In the genomic region with DNA sequence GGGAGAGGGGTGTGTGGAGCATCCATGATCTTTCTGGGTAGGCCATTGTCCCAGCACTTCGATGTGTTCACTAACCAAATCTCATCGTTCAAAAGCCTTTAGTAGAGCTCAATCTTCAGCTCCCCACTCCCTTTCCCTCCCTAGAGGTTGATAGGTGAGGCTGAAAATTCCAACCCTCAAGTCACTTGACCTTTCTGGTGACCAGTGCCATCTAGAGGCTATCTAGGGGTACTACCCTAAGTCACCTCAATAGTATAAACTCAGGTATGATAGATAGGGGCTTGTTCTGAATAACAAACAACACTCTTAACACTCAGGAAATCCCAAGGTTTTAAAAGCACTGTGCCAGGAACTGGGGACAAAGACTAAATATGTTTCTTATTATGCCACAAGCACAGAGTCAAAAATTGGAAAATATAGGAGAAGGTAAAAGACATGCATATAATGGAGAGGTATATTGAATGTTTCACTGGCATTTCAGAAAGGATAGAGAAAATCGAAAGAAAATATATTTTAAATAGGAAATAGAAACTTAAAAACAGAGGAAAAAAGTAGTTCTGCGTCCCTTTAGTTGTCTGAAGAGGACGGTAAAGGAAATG, we compare ENCODE assay signal across 8 cellular contexts. TPM values are rescaled to one million over a fixed set of nuclear protein-coding genes. Genes with fewer than 3 reads are reported as not detected.
DNase-seq lines count a peak whose midpoint lies in the region; ATAC-seq and TF ChIP-seq lines count a peak whose summit lies in the region.

No MANE protein-coding gene starts in this region.

- H3K4me1 ChIP-seq in PC-9 (replicated peaks; ENCODE audit: insufficient read depth) (no peaks in the 10 kb centered on the region), breast epithelium (no peaks in the 10 kb centered on the region)
- no peaks in the 10 kb centered on the region for H3K4me1 ChIP-seq in naive thymus-derived CD4-positive, alpha-beta T cell (ENCODE audit: control insufficient read depth in 2 of 2, insufficient read depth in 2 of 2, low read length in 2 of 2)

- H3K4me1 Mint-ChIP-seq in naive thymus-derived CD4-positive, alpha-beta T cell = peaks cover 6 to 33% (median 13%) of the 10 kb centered on the region in 7 donors

- no peaks in the 10 kb centered on the region for H3K9me3 ChIP-seq in PC-9 (ENCODE audit: insufficient read depth, low read depth)
- H3K9me3 ChIP-seq in breast epithelium = no peaks in the 10 kb centered on the region
- H3K9me3 ChIP-seq in naive thymus-derived CD4-positive, alpha-beta T cell (ENCODE audit: control insufficient read depth in 2 of 3, low read length in 3 of 3) = no peaks in the 10 kb centered on the region

- H3K36me3 Mint-ChIP-seq in naive thymus-derived CD4-positive, alpha-beta T cell = peaks cover 0 to 7% (median 0%) of the 10 kb centered on the region in 5 donors

- H3K27ac ChIP-seq in HL-60 (replicated peaks) = no peak overlapping the region
- H3K27ac ChIP-seq in PC-9 = no peak overlapping the region
- no peak overlapping the region for H3K27ac ChIP-seq in breast epithelium
- no peak overlapping the region for H3K27ac ChIP-seq in naive thymus-derived CD4-positive, alpha-beta T cell (ENCODE audit: low read depth, low read length)

- H4K20me1 ChIP-seq in PC-9 (ENCODE audit: insufficient read depth) = no peaks in the 10 kb centered on the region

- H3K9me3 Mint-ChIP-seq in naive thymus-derived CD4-positive, alpha-beta T cell = peaks cover 0 to 8% (median 1%) of the 10 kb centered on the region in 11 donors

- peaks cover 0 to 49% (median 2%) of the 10 kb centered on the region in 5 donors for H3K27me3 Mint-ChIP-seq in naive thymus-derived CD4-positive, alpha-beta T cell

- H3K27me3 ChIP-seq in HL-60 (ENCODE audit: insufficient read depth, poor library complexity, severe bottlenecking) (no peaks in the 10 kb centered on the region), PC-9 (ENCODE audit: insufficient read depth, low read depth) (no peaks in the 10 kb centered on the region), breast epithelium (no peaks in the 10 kb centered on the region)
- no peaks in the 10 kb centered on the region for H3K27me3 ChIP-seq in naive thymus-derived CD4-positive, alpha-beta T cell (ENCODE audit: control insufficient read depth in 2 of 2, insufficient read depth in 2 of 2, low read length in 2 of 2)

- no peak overlapping the region for H3K4me3 Mint-ChIP-seq in naive thymus-derived CD4-positive, alpha-beta T cell

- H3K27ac Mint-ChIP-seq in naive thymus-derived CD4-positive, alpha-beta T cell = peak overlapping the region in 1 of 9 donors; percentile 14

- POLR2A ChIA-PET in PC-9 (lab: Charles Lee; ENCODE audit: unreplicated experiment) = no interaction called here
- POLR2A ChIA-PET in naive thymus-derived CD4-positive, alpha-beta T cell (lab: Charles Lee) = interaction anchor here (1.2 kb wide), 1 partner anchor 10 kb away, joined by 4 read pairs; no protein-coding TSS in a partner anchor

- H3K79me2 ChIP-seq in PC-9 (ENCODE audit: low read depth) = no peaks in the 10 kb centered on the region

- no TSS peak for BruUV-seq in PC-9 (replicated peaks; lab: Mats Ljungman, UMichigan)

- H2AFZ ChIP-seq in PC-9 = no peak overlapping the region

- H3K36me3 ChIP-seq in PC-9 (ENCODE audit: low read depth) = no peaks in the 10 kb centered on the region
- H3K36me3 ChIP-seq in breast epithelium = no peaks in the 10 kb centered on the region
- no peaks in the 10 kb centered on the region for H3K36me3 ChIP-seq in naive thymus-derived CD4-positive, alpha-beta T cell (ENCODE audit: control insufficient read depth in 2 of 3, insufficient read depth in 3 of 3, low read length in 3 of 3)

- no peak overlapping the region for H3K4me2 ChIP-seq in PC-9

- H3F3A ChIP-seq in PC-9 (ENCODE audit: insufficient read depth, low read depth) = no peaks in the 10 kb centered on the region

- H3K4me3 ChIP-seq in HL-60 (replicated peaks; ENCODE audit: insufficient read depth, low read length) (no peak overlapping the region), PC-9 (no peak overlapping the region), breast epithelium (no peak overlapping the region)
- no peak overlapping the region for H3K4me3 ChIP-seq in naive thymus-derived CD4-positive, alpha-beta T cell (ENCODE audit: low read length)

- intact Hi-C loops in PC-9 (cut with micrococcal nuclease; ENCODE audit: unreplicated experiment) = loop anchor here (10.0 kb wide), 1 partner anchor 55 kb away; no protein-coding TSS in a partner anchor
- intact Hi-C loops in breast epithelium (cut with DNase I; ENCODE audit: low total_unique reads) = no loop called here
- intact Hi-C loops in naive thymus-derived CD4-positive, alpha-beta T cell (cut with micrococcal nuclease) = loop anchor here (1.0 to 2.0 kb wide), 7 partner anchors 43 to 211 kb away; a partner anchor contains a TSS

- no peaks in the 10 kb centered on the region for H3K9me2 ChIP-seq in PC-9 (ENCODE audit: insufficient read depth)

- TF ChIP-seq CTCF in HL-60 (IDR thresholded peaks at IDR 0.05; ENCODE audit: insufficient read depth, low read length) (peak; percentile 80), PC-9 (conservative IDR thresholded peaks at IDR 0.05) (peak; percentile 92), breast epithelium (IDR thresholded peaks at IDR 0.05) (peak in 2 of 3 donors; percentile 18 to 35)

- no peak for TF ChIP-seq POLR2A in breast epithelium (IDR thresholded peaks at IDR 0.05)

- ATAC-seq in naive thymus-derived CD4-positive, alpha-beta T cell = peak; percentile 93
- no peak for ATAC-seq in HG02840 (IDR thresholded peaks at IDR 0.05; ENCODE audit: low FRiP score, unreplicated experiment)

- DNase-seq in stimulated activated CD4-positive, alpha-beta T cell treated with anti-CD3 and anti-CD28 coated beads, Interleukin-15, amount 100 ng/mL, for 24 hours = peak; percentile 16
- DNase-seq in stimulated activated CD4-positive, alpha-beta T cell treated with anti-CD3 and anti-CD28 coated beads, Interleukin-12 subunit alpha, Interleukin-12 subunit beta, amount 100 ng/mL, for 4 hours = no peak
- peak; percentile 21 to 25 for DNase-seq in HL-60 (ENCODE audit: low read depth in 1 of 2, low spot score in 1 of 2)
- peak; percentile 1 to 53 for DNase-seq in PC-9
- DNase-seq in breast epithelium (ENCODE audit: low spot score in 2 of 2) = no peak
- peak in 7 of 9 donors; percentile 20 to 61 (median 54) for DNase-seq in naive thymus-derived CD4-positive, alpha-beta T cell
- no peak for DNase-seq in mucosa of gallbladder (ENCODE audit: low spot score)

- CTCF ChIA-PET in PC-9 (lab: Charles Lee) = no interaction called here
- CTCF ChIA-PET in naive thymus-derived CD4-positive, alpha-beta T cell (lab: Charles Lee) = interaction anchor here (0.6 to 3.9 kb wide), 11 partner anchors 16 to 369 kb away, joined by 3 to 37 read pairs (median 3); no protein-coding TSS in a partner anchor

RNA-seq across cellular contexts. Expression of a gene that starts 42.9 kb away (rescaled TPM):
- total RNA-seq in PC-9 (2021) (not detected in 2 replicates), breast epithelium (10 to 100 TPM; 36.1 to 72.6 (median 50.2) TPM), mucosa of gallbladder (39.4 TPM)
- 100 to 1,000 TPM; 237 to 513 (median 287) TPM for total RNA-seq in naive thymus-derived CD4-positive, alpha-beta T cell
- polyA plus RNA-seq in naive thymus-derived CD4-positive, alpha-beta T cell = 1,000 to 10,000 TPM in 1 of 2 donors, 100 to 1,000 TPM in 1; 675 to 1,023 TPM

Comparison
In these comparisons a context has a peak if more than half of its experiments do, and no peak if none do; other contexts are left out.
1. DNase-seq: peak in stimulated activated CD4-positive, alpha-beta T cell treated with anti-CD3 and anti-CD28 coated beads, Interleukin-15, amount 100 ng/mL, for 24 hours (single experiment), HL-60 (2 of 2), PC-9 (2 of 2) and naive thymus-derived CD4-positive, alpha-beta T cell (7 of 9); none in stimulated activated CD4-positive, alpha-beta T cell treated with anti-CD3 and anti-CD28 coated beads, Interleukin-12 subunit alpha, Interleukin-12 subunit beta, amount 100 ng/mL, for 4 hours (single experiment), breast epithelium (0 of 2) and mucosa of gallbladder (single experiment).
2. CTCF ChIP-seq: peak in every context shown above with its lines; median percentile 92 in PC-9; 80 in HL-60; 26 in breast epithelium.
3. RNA of a gene that starts 42.9 kb away (total RNA-seq): 237 to 513 TPM in naive thymus-derived CD4-positive, alpha-beta T cell, 36.1 to 72.6 TPM in breast epithelium and 39.4 TPM in mucosa of gallbladder (single experiment); not detected in PC-9; every median in the first group is over 10 times any median in the second.